10 cellular contexts compared by ENCODE assay signal in genomic region chr15:30407636-30408035, GRCh38. TPM values are rescaled to one million over a fixed set of nuclear protein-coding genes. Genes with fewer than 3 reads are reported as not detected.
DNase-seq lines count a peak whose midpoint lies in the region; ATAC-seq and TF ChIP-seq lines count a peak whose summit lies in the region.
"Not testable (repeated sequence)": the region's sequence is repeated elsewhere in the genome, so short reads cannot be mapped to it uniquely, and the experiment has no call there.
"Had no signal": no experiment of that assay in that cellular context is flagged by ENCODE, and none has a peak within 500 bp of the region (broad histone marks: within the 10 kb centered on the region; RNA-seq: fewer than 3 reads in every experiment).

No MANE protein-coding gene starts in this region.

- not testable (repeated sequence) for H3K27me3 ChIP-seq in colonic mucosa; aorta (ENCODE audit: control insufficient read depth in 1 of 2, insufficient read depth in 2 of 2, low read length in 1 of 2)

- not testable (repeated sequence) for H3K4me3 ChIP-seq in colonic mucosa; aorta (ENCODE audit: low read length in 2 of 2)

- ATAC-seq in left lobe of liver; sciatic nerve; aorta (ENCODE audit: low FRiP score): not testable (repeated sequence)

- not testable (repeated sequence) for H3K36me3 ChIP-seq in colonic mucosa; aorta (ENCODE audit: control insufficient read depth in 1 of 2, insufficient read depth in 2 of 2, low read length in 1 of 2)

- not testable (repeated sequence) for H3K9me3 Mint-ChIP-seq in nephron progenitor cell

- not testable (repeated sequence) for H3K4me1 ChIP-seq in colonic mucosa; aorta (ENCODE audit: control insufficient read depth in 1 of 2, insufficient read depth in 2 of 2, low read length in 2 of 2)

- intact Hi-C loops in colonic mucosa (cut with DNase I); cardiac septum (cut with DNase I); sciatic nerve (cut with DNase I); aorta (cut with DNase I): not testable (repeated sequence)

- H3K4me1 Mint-ChIP-seq in nephron progenitor cell: not testable (repeated sequence)

- not testable (repeated sequence) for H3K27me3 Mint-ChIP-seq in nephron progenitor cell (ENCODE audit: low read depth, poor library complexity)

- H3K27ac ChIP-seq in colonic mucosa; aorta (ENCODE audit: low read depth in 1 of 2, low read length in 2 of 2): not testable (repeated sequence)

- H3K36me3 Mint-ChIP-seq in nephron progenitor cell (ENCODE audit: low read depth): not testable (repeated sequence)

- H3K27ac Mint-ChIP-seq in nephron progenitor cell: not testable (repeated sequence)

- TF ChIP-seq CTCF in colonic mucosa (IDR thresholded peaks at IDR 0.05); nephron progenitor cell (IDR thresholded peaks at IDR 0.05): not testable (repeated sequence)

- H3K9ac ChIP-seq in colonic mucosa (ENCODE audit: low read depth in 2 of 2, low read length in 2 of 2): not testable (repeated sequence)

- WGBS in aorta, 2 donors: 88% methylated on average over 5 of the region's 6 CpGs

- peak; percentile 0 for DNase-seq in RPMI8226
- peak; percentile 17 for DNase-seq in activated CD8-positive, alpha-beta memory T cell treated with anti-CD3 and anti-CD28 coated beads, Interleukin-2, amount 50 U/mL, for 48 hours
- peak; percentile 12 for DNase-seq in colonic mucosa
- peak; percentile 73 for DNase-seq in cardiac septum (ENCODE audit: low spot score)
- DNase-seq in left lobe of liver (ENCODE audit: low spot score): peak; percentile 43
- peak; percentile 0 for DNase-seq in nephron progenitor cell
- peak; percentile 39 for DNase-seq in sciatic nerve (ENCODE audit: low spot score)
- peak; percentile 18 to 27 for DNase-seq in aorta

- not testable (repeated sequence) for H3K4me3 Mint-ChIP-seq in nephron progenitor cell

- not testable (repeated sequence) for H3K9me3 ChIP-seq in colonic mucosa; aorta (ENCODE audit: control insufficient read depth, low read length)

RNA-seq across cellular contexts. Expression of gene GOLGA8R, which starts 6.4 kb away (rescaled TPM):
- total RNA-seq in colonic mucosa (under 1 TPM; 0.54 to 0.90 TPM), cardiac septum (4.7 TPM), left lobe of liver (3.9 TPM), sciatic nerve (15.6 TPM), aorta (10 to 100 TPM in 1 of 2 donors, 1 to 10 TPM in 1; 6.4 to 16.0 TPM)
- 1 to 10 TPM; 2.1 to 6.8 TPM for polyA plus RNA-seq in aorta

RNA-seq across cellular contexts. Expression of gene CHRFAM7A, which starts 14.3 kb away (rescaled TPM):
- total RNA-seq in colonic mucosa (under 1 TPM; 0.42 to 0.59 TPM), cardiac septum (3.8 TPM), left lobe of liver (0.38 TPM), sciatic nerve (4.7 TPM), aorta (10 to 100 TPM; 11.9 to 13.2 TPM)
- 1 to 10 TPM; 3.1 to 5.3 TPM for polyA plus RNA-seq in aorta
- total RNA-seq: A673 had no signal
- polyA plus RNA-seq: BJ had no signal

Comparison
In these comparisons a context has a peak if more than half of its experiments do, and no peak if none do; other contexts are left out.
1. DNase-seq: peak in every context shown above with its lines; median percentile 73 in cardiac septum; 43 in left lobe of liver; 39 in sciatic nerve; 22 in aorta; 17 in activated CD8-positive, alpha-beta memory T cell treated with anti-CD3 and anti-CD28 coated beads, Interleukin-2, amount 50 U/mL, for 48 hours; 12 in colonic mucosa; 0 in RPMI8226; 0 in nephron progenitor cell.